In the genomic region with DNA sequence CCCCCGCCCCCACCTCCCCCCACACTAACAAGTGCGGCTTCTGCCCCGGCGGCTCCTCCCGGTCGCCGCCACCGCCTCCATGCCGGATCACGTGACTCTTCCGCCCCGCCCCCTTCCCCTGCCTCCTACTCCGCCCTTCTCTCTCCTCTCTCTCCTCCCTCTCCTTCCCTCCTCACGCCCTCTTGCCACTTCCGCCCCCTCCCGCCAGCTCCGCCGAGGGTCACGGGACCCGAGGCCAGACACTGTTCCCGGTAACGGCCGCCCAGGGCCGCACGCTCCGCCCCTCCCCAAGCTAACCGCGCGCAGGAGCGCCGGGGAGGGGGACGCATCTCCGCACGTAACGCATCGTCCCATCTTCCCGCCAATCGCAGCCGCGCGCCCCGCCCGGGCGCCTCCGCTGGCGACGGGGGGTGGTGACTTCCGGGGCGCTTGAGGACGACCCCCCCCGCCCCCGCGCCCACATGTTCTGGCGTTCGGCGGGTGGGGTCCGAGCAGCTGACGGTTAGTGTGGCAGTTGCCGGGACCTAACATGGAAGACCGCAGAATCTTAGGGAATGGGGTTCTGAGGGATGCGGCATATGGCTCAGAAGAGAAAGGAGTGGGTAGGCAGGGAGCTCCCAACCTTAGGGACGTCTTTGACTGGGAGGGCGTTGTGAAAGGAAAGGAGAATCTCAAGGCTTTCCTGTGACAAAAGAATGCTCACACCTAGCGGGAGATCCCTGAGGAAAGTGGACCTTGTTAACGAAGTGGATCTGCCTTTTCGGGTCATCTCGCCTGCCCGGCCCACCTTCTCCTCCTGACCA, we compare ENCODE assay signal across 8 cellular contexts. TPM values are rescaled to one million over a fixed set of nuclear protein-coding genes. Genes with fewer than 3 reads are reported as not detected.
DNase-seq lines count a peak whose midpoint lies in the region; ATAC-seq and TF ChIP-seq lines count a peak whose summit lies in the region.

A gene with protein sequence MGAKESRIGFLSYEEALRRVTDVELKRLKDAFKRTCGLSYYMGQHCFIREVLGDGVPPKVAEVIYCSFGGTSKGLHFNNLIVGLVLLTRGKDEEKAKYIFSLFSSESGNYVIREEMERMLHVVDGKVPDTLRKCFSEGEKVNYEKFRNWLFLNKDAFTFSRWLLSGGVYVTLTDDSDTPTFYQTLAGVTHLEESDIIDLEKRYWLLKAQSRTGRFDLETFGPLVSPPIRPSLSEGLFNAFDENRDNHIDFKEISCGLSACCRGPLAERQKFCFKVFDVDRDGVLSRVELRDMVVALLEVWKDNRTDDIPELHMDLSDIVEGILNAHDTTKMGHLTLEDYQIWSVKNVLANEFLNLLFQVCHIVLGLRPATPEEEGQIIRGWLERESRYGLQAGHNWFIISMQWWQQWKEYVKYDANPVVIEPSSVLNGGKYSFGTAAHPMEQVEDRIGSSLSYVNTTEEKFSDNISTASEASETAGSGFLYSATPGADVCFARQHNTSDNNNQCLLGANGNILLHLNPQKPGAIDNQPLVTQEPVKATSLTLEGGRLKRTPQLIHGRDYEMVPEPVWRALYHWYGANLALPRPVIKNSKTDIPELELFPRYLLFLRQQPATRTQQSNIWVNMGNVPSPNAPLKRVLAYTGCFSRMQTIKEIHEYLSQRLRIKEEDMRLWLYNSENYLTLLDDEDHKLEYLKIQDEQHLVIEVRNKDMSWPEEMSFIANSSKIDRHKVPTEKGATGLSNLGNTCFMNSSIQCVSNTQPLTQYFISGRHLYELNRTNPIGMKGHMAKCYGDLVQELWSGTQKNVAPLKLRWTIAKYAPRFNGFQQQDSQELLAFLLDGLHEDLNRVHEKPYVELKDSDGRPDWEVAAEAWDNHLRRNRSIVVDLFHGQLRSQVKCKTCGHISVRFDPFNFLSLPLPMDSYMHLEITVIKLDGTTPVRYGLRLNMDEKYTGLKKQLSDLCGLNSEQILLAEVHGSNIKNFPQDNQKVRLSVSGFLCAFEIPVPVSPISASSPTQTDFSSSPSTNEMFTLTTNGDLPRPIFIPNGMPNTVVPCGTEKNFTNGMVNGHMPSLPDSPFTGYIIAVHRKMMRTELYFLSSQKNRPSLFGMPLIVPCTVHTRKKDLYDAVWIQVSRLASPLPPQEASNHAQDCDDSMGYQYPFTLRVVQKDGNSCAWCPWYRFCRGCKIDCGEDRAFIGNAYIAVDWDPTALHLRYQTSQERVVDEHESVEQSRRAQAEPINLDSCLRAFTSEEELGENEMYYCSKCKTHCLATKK (N-terminal part only) (minus strand): TSS at position 92 of the 803 bp plus-strand sequence. CDS start 194 bp downstream, outside the sequence.

- DNase-seq in DND-41 (peak; percentile 99), RKO (ENCODE audit: low spot score) (peak; percentile 95), fibroblast of gingiva (ENCODE audit: low read depth) (peak; percentile 100)
- peak; percentile 97 for DNase-seq in activated T-helper 1 cell treated with anti-CD3 and anti-CD28 coated beads, Interleukin-12 subunit alpha, Interleukin-12 subunit beta, Interleukin-2, Interleukin-4 antibody, amounts not matched to agents 30 ng/mL and 10 ng/mL and 1 ng/mL, durations not matched to agents 14 hours and 24 hours and 36 hours (ENCODE audit: low spot score)
- DNase-seq in naive thymus-derived CD4-positive, alpha-beta T cell = peak; percentile 94 to 98 (median 96)
- DNase-seq in stimulated activated naive B cell treated with anti-CD40 and anti-IgM and Interleukin-4, amounts not matched to agents 10 μg/mL and 1 μg/mL and 100 μg/mL, for 72 hours = peak; percentile 96

- H3K27ac ChIP-seq in DND-41 (ENCODE audit: low read length) = peak within 1 kb of the TSS; percentile 99
- peak within 1 kb of the TSS; percentile 99 for H3K27ac ChIP-seq in KOPT-K1 (ENCODE audit: low read depth, low read length, poor library complexity, severe bottlenecking)
- peak within 1 kb of the TSS; percentile 92 for H3K27ac ChIP-seq in naive thymus-derived CD4-positive, alpha-beta T cell (ENCODE audit: low read depth, low read length)

- peak within 1 kb of the TSS; percentile 95 for H3K27ac Mint-ChIP-seq in activated T-helper 1 cell treated with anti-CD3 and anti-CD28 coated beads, Interleukin-12 subunit alpha, Interleukin-12 subunit beta, Interleukin-2, Interleukin-4 antibody, amounts not matched to agents 30 ng/mL and 10 ng/mL and 1 ng/mL, durations not matched to agents 14 hours and 24 hours and 36 hours
- peak within 1 kb of the TSS; percentile 92 to 99 (median 97) for H3K27ac Mint-ChIP-seq in naive thymus-derived CD4-positive, alpha-beta T cell
- peak within 1 kb of the TSS; percentile 99 for H3K27ac Mint-ChIP-seq in stimulated activated naive B cell treated with anti-CD40 and anti-IgM and Interleukin-4, amounts not matched to agents 10 μg/mL and 1 μg/mL and 100 μg/mL, for 72 hours

- H3K4me2 ChIP-seq in DND-41 (ENCODE audit: insufficient read depth, low read length) = peak within 1 kb of the TSS; percentile 92

- H3K9me3 ChIP-seq in DND-41 (ENCODE audit: insufficient read depth, low read length, severe bottlenecking) (no peaks in the 10 kb centered on the region), KOPT-K1 (ENCODE audit: insufficient read depth, low read length, poor library complexity, severe bottlenecking) (no peaks in the 10 kb centered on the region)
- no peaks in the 10 kb centered on the region for H3K9me3 ChIP-seq in naive thymus-derived CD4-positive, alpha-beta T cell (ENCODE audit: control insufficient read depth in 2 of 3, low read length in 3 of 3)

- H3K4me1 ChIP-seq in DND-41 (ENCODE audit: insufficient read depth, low read length) = peaks cover 45% of the 10 kb centered on the region
- peaks cover 5 to 18% of the 10 kb centered on the region in 2 donors for H3K4me1 ChIP-seq in naive thymus-derived CD4-positive, alpha-beta T cell (ENCODE audit: control insufficient read depth in 2 of 2, insufficient read depth in 2 of 2, low read length in 2 of 2)

- H3K4me3 ChIP-seq in DND-41 (ENCODE audit: low read depth in 1 of 2, low read length in 2 of 2) = peak within 1 kb of the TSS; percentile 82 to 84
- peak within 1 kb of the TSS; percentile 97 for H3K4me3 ChIP-seq in naive thymus-derived CD4-positive, alpha-beta T cell (ENCODE audit: low read length)

- intact Hi-C loops in activated T-helper 1 cell treated with anti-CD3 and anti-CD28 coated beads, Interleukin-12 subunit alpha, Interleukin-12 subunit beta, Interleukin-2, Interleukin-4 antibody, amounts not matched to agents 30 ng/mL and 10 ng/mL and 1 ng/mL, durations not matched to agents 14 hours and 24 hours and 36 hours (cut with micrococcal nuclease) = loop anchor here (1.0 to 10.0 kb wide), 11 partner anchors 29 to 1877 kb away; a partner anchor contains a TSS
- intact Hi-C loops in naive thymus-derived CD4-positive, alpha-beta T cell (cut with micrococcal nuclease) = loop anchor here (1.0 to 10.0 kb wide), 13 partner anchors 29 to 1877 kb away; a partner anchor contains a TSS

- peak within 1 kb of the TSS; percentile 97 for H3K4me3 Mint-ChIP-seq in activated T-helper 1 cell treated with anti-CD3 and anti-CD28 coated beads, Interleukin-12 subunit alpha, Interleukin-12 subunit beta, Interleukin-2, Interleukin-4 antibody, amounts not matched to agents 30 ng/mL and 10 ng/mL and 1 ng/mL, durations not matched to agents 14 hours and 24 hours and 36 hours
- H3K4me3 Mint-ChIP-seq in naive thymus-derived CD4-positive, alpha-beta T cell = peak within 1 kb of the TSS; percentile 93 to 99 (median 96)
- H3K4me3 Mint-ChIP-seq in stimulated activated naive B cell treated with anti-CD40 and anti-IgM and Interleukin-4, amounts not matched to agents 10 μg/mL and 1 μg/mL and 100 μg/mL, for 72 hours = peak within 1 kb of the TSS; percentile 99

- H3K36me3 ChIP-seq in DND-41 (ENCODE audit: insufficient read depth, low read length) (no peaks in the 10 kb centered on the region; the same call in 1 of the 2 replicates), KOPT-K1 (ENCODE audit: insufficient read depth, low read length) (no peaks in the 10 kb centered on the region)
- peaks cover 0 to 6% (median 0%) of the 10 kb centered on the region in 3 experiments for H3K36me3 ChIP-seq in naive thymus-derived CD4-positive, alpha-beta T cell (ENCODE audit: control insufficient read depth in 2 of 3, insufficient read depth in 3 of 3, low read length in 3 of 3)

- H3K27me3 Mint-ChIP-seq in activated T-helper 1 cell treated with anti-CD3 and anti-CD28 coated beads, Interleukin-12 subunit alpha, Interleukin-12 subunit beta, Interleukin-2, Interleukin-4 antibody, amounts not matched to agents 30 ng/mL and 10 ng/mL and 1 ng/mL, durations not matched to agents 14 hours and 24 hours and 36 hours (ENCODE audit: insufficient read depth) = no peaks in the 10 kb centered on the region
- no peaks in the 10 kb centered on the region for H3K27me3 Mint-ChIP-seq in naive thymus-derived CD4-positive, alpha-beta T cell
- H3K27me3 Mint-ChIP-seq in stimulated activated naive B cell treated with anti-CD40 and anti-IgM and Interleukin-4, amounts not matched to agents 10 μg/mL and 1 μg/mL and 100 μg/mL, for 72 hours = no peaks in the 10 kb centered on the region

- no peaks in the 10 kb centered on the region for H3K36me3 Mint-ChIP-seq in activated T-helper 1 cell treated with anti-CD3 and anti-CD28 coated beads, Interleukin-12 subunit alpha, Interleukin-12 subunit beta, Interleukin-2, Interleukin-4 antibody, amounts not matched to agents 30 ng/mL and 10 ng/mL and 1 ng/mL, durations not matched to agents 14 hours and 24 hours and 36 hours (ENCODE audit: low read depth)
- peaks cover 0 to 4% (median 0%) of the 10 kb centered on the region in 5 donors for H3K36me3 Mint-ChIP-seq in naive thymus-derived CD4-positive, alpha-beta T cell
- peaks cover 2 to 3% of the 10 kb centered on the region in 2 donors for H3K36me3 Mint-ChIP-seq in stimulated activated naive B cell treated with anti-CD40 and anti-IgM and Interleukin-4, amounts not matched to agents 10 μg/mL and 1 μg/mL and 100 μg/mL, for 72 hours

- POLR2A ChIA-PET in naive thymus-derived CD4-positive, alpha-beta T cell (lab: Charles Lee) = interaction anchor here (0.6 to 1.4 kb wide), 7 partner anchors 8 to 1631 kb away, joined by 3 to 8 read pairs (median 3); a partner anchor contains a TSS

- CTCF ChIA-PET in naive thymus-derived CD4-positive, alpha-beta T cell (lab: Charles Lee) = interaction anchor here (0.6 to 1.1 kb wide), 2 partner anchors 14 to 1064 kb away, joined by 3 to 5 read pairs; no protein-coding TSS in a partner anchor

- peak within 1 kb of the TSS; percentile 81 for H2AFZ ChIP-seq in DND-41 (ENCODE audit: low read depth, low read length)

- no peaks in the 10 kb centered on the region for H3K9me3 Mint-ChIP-seq in activated T-helper 1 cell treated with anti-CD3 and anti-CD28 coated beads, Interleukin-12 subunit alpha, Interleukin-12 subunit beta, Interleukin-2, Interleukin-4 antibody, amounts not matched to agents 30 ng/mL and 10 ng/mL and 1 ng/mL, durations not matched to agents 14 hours and 24 hours and 36 hours
- peaks cover 0 to 1% (median 0%) of the 10 kb centered on the region in 11 donors for H3K9me3 Mint-ChIP-seq in naive thymus-derived CD4-positive, alpha-beta T cell
- H3K9me3 Mint-ChIP-seq in stimulated activated naive B cell treated with anti-CD40 and anti-IgM and Interleukin-4, amounts not matched to agents 10 μg/mL and 1 μg/mL and 100 μg/mL, for 72 hours = no peaks in the 10 kb centered on the region

- H3K27me3 ChIP-seq in DND-41 (ENCODE audit: insufficient read depth, low read length, poor library complexity) = no peaks in the 10 kb centered on the region
- no peaks in the 10 kb centered on the region for H3K27me3 ChIP-seq in naive thymus-derived CD4-positive, alpha-beta T cell (ENCODE audit: control insufficient read depth in 2 of 2, insufficient read depth in 2 of 2, low read length in 2 of 2)

- H3K79me2 ChIP-seq in DND-41 (ENCODE audit: insufficient read depth, low read length) = peaks cover 44% of the 10 kb centered on the region

- ATAC-seq in DND-41 (ENCODE audit: insufficient read depth, low read depth) (peak; percentile 89), GM21737 (IDR thresholded peaks at IDR 0.05; ENCODE audit: unreplicated experiment) (peak; percentile 84)
- peak; percentile 95 for ATAC-seq in naive thymus-derived CD4-positive, alpha-beta T cell
- peak; percentile 86 to 92 for ATAC-seq in stimulated activated naive B cell treated with anti-CD40 and anti-IgM and Interleukin-4, amounts not matched to agents 10 μg/mL and 1 μg/mL and 100 μg/mL, for 72 hours (replicated peaks)

- peaks cover 5% of the 10 kb centered on the region; the same call in 1 of the 2 replicates for H4K20me1 ChIP-seq in DND-41 (ENCODE audit: insufficient read depth, low read length)

- H3K9ac ChIP-seq in DND-41 (ENCODE audit: low read depth, low read length) = peak within 1 kb of the TSS; percentile 94

- H3K4me1 Mint-ChIP-seq in activated T-helper 1 cell treated with anti-CD3 and anti-CD28 coated beads, Interleukin-12 subunit alpha, Interleukin-12 subunit beta, Interleukin-2, Interleukin-4 antibody, amounts not matched to agents 30 ng/mL and 10 ng/mL and 1 ng/mL, durations not matched to agents 14 hours and 24 hours and 36 hours (ENCODE audit: low read depth) = peaks cover 50% of the 10 kb centered on the region
- H3K4me1 Mint-ChIP-seq in naive thymus-derived CD4-positive, alpha-beta T cell = peaks cover 30 to 55% (median 41%) of the 10 kb centered on the region in 7 donors
- peaks cover 40 to 76% of the 10 kb centered on the region in 2 donors for H3K4me1 Mint-ChIP-seq in stimulated activated naive B cell treated with anti-CD40 and anti-IgM and Interleukin-4, amounts not matched to agents 10 μg/mL and 1 μg/mL and 100 μg/mL, for 72 hours

- peak; percentile 41 for TF ChIP-seq CTCF in DND-41 (IDR thresholded peaks at IDR 0.05; ENCODE audit: borderline replicate concordance, extremely low read depth, low read length, poor library complexity, severe bottlenecking)

RNA-seq across cellular contexts. Expression of the gene that starts here (rescaled TPM):
- total RNA-seq in activated T-helper 1 cell treated with anti-CD3 and anti-CD28 coated beads, Interleukin-12 subunit alpha, Interleukin-12 subunit beta, Interleukin-2, Interleukin-4 antibody, amounts not matched to agents 30 ng/mL and 10 ng/mL and 1 ng/mL, durations not matched to agents 14 hours and 24 hours and 36 hours = 30.5 and 31.2 TPM in 2 replicates
- total RNA-seq in naive thymus-derived CD4-positive, alpha-beta T cell = 10 to 100 TPM; 31.6 to 58.1 (median 35.4) TPM
- 1 to 10 TPM; 6.6 to 8.9 TPM for polyA plus RNA-seq in naive thymus-derived CD4-positive, alpha-beta T cell

Comparison
In these comparisons a context has a peak if more than half of its experiments do, and no peak if none do; other contexts are left out.
1. Peak in every context shown above with its lines: DNase-seq, ATAC-seq, H3K4me3 ChIP-seq and H3K27ac ChIP-seq.